ENCODE assay signal across 11 cellular contexts in genomic region chr17:8019665-8020064, GRCh38. TPM values are rescaled to one million over a fixed set of nuclear protein-coding genes. Genes with fewer than 3 reads are reported as not detected.
DNase-seq lines count a peak whose midpoint lies in the region; ATAC-seq and TF ChIP-seq lines count a peak whose summit lies in the region.
"Had no signal": no experiment of that assay in that cellular context is flagged by ENCODE, and none has a peak within 500 bp of the region (broad histone marks: within the 10 kb centered on the region; RNA-seq: fewer than 3 reads in every experiment).

No MANE protein-coding gene starts in this region.

- H3K27me3 ChIP-seq in HCT116 (ENCODE audit: insufficient read depth, low read length), result no peaks in the 10 kb centered on the region
- no peaks in the 10 kb centered on the region for H3K27me3 ChIP-seq in WERI-Rb-1 (ENCODE audit: insufficient read depth, low read depth, severe bottlenecking)
- H3K27me3 ChIP-seq in smooth muscle cell (ENCODE audit: low read depth), result peaks cover 9% of the 10 kb centered on the region
- no peaks in the 10 kb centered on the region for H3K27me3 ChIP-seq in BE2C

- no peak for TF ChIP-seq POLR2A in HCT116 (IDR thresholded peaks at IDR 0.05; ENCODE audit: borderline replicate concordance, extremely low read depth, insufficient read depth, insufficient read length)

- intact Hi-C loops in HCT116 (cut with micrococcal nuclease), result no loop called here

- no peaks in the 10 kb centered on the region for H3K36me3 ChIP-seq in HCT116 (ENCODE audit: control insufficient read depth in 1 of 2, insufficient read depth in 2 of 2, low read length in 2 of 2)
- H3K36me3 ChIP-seq in WERI-Rb-1, result no peaks in the 10 kb centered on the region
- H3K36me3 ChIP-seq in smooth muscle cell (ENCODE audit: low read depth), result no peaks in the 10 kb centered on the region
- H3K36me3 ChIP-seq in BE2C, result no peaks in the 10 kb centered on the region

- no peak overlapping the region for H3K4me3 ChIP-seq in HCT116 (replicated peaks in 1 of 2; ENCODE audit: low read depth in 1 of 2, low read length in 2 of 2)
- no peak overlapping the region for H3K4me3 ChIP-seq in WERI-Rb-1 (ENCODE audit: low read depth, low read length)
- H3K4me3 ChIP-seq in smooth muscle cell, result no peak overlapping the region
- H3K4me3 ChIP-seq in BE2C (ENCODE audit: low read depth, low read length), result no peak overlapping the region

- H3K9me2 ChIP-seq in HCT116 (ENCODE audit: insufficient read depth), result no peaks in the 10 kb centered on the region

- CTCF ChIA-PET in HCT116 (lab: Charles Lee), result interaction anchor here (1.5 to 3.6 kb wide), 2 partner anchors 22 to 38 kb away, joined by 6 to 28 read pairs; no protein-coding TSS in a partner anchor

- H2AFZ ChIP-seq in HCT116 (ENCODE audit: low read depth, low read length, poor library complexity, severe bottlenecking) (no peak overlapping the region), smooth muscle cell (ENCODE audit: low read depth) (no peak overlapping the region)

- ATAC-seq in HCT116, result no peak
- ATAC-seq in HG03095 (IDR thresholded peaks at IDR 0.05; ENCODE audit: unreplicated experiment), result no peak
- ATAC-seq: effector memory CD8-positive, alpha-beta T cell had no signal

- H3K79me2 ChIP-seq in HCT116 (ENCODE audit: insufficient read depth, low read length), result no peaks in the 10 kb centered on the region
- H3K79me2 ChIP-seq in smooth muscle cell (ENCODE audit: low read depth), result no peaks in the 10 kb centered on the region

- H3K4me2 ChIP-seq in HCT116 (ENCODE audit: low read length) (peak overlapping the region; percentile 56), smooth muscle cell (peak overlapping the region; percentile 21)

- POLR2A ChIA-PET in HCT116 (lab: Charles Lee), result no interaction called here

- TF ChIP-seq RAD21 in HCT116 (IDR thresholded peaks at IDR 0.05; ENCODE audit: low read depth), result no peak

- H3F3A ChIP-seq in smooth muscle cell (ENCODE audit: low read depth), result no peaks in the 10 kb centered on the region

- no peaks in the 10 kb centered on the region for H3K9me3 ChIP-seq in HCT116 (ENCODE audit: control insufficient read depth in 1 of 2, insufficient read depth in 1 of 2, low read depth in 1 of 2, low read length in 2 of 2)
- no peaks in the 10 kb centered on the region for H3K9me3 ChIP-seq in WERI-Rb-1 (ENCODE audit: severe bottlenecking)
- no peaks in the 10 kb centered on the region for H3K9me3 ChIP-seq in smooth muscle cell (replicated peaks; ENCODE audit: low read depth)
- no peaks in the 10 kb centered on the region for H3K9me3 ChIP-seq in BE2C

- no peak for DNase-seq in HCT116 (ENCODE audit: low read depth, low spot score)
- no peak for DNase-seq in WERI-Rb-1
- peak; percentile 42 for DNase-seq in iris pigment epithelial cell (ENCODE audit: low read depth)
- no peak for DNase-seq in smooth muscle cell (lab: John Stamatoyannopoulos, UW; ENCODE audit: unreplicated experiment)
- no peak for DNase-seq in BE2C
- no peak for DNase-seq in NCI-H82 (lab: John Stamatoyannopoulos, UW)
- DNase-seq: effector memory CD8-positive, alpha-beta T cell; NCI-H1105 treated with DMSO at 0.1 percent for 48 hours; SW 1271 had no signal

- RAD21 ChIA-PET in HCT116 (lab: Charles Lee; ENCODE audit: low non-redundant PET in 1 of 2, low total read pairs in 2 of 2, uncharacterized antibody in 2 of 2, unreplicated experiment in 2 of 2), result no interaction called here

- 70% methylated on average over 6 of the region's 6 CpGs for WGBS in smooth muscle cell (ENCODE audit: low lambda C conversion rate)

- TF ChIP-seq CTCF in HCT116 (IDR thresholded peaks at IDR 0.05 in 2 of 3, conservative IDR thresholded peaks at IDR 0.05 in 1 of 3; ENCODE audit: borderline replicate concordance in 1 of 3, insufficient read depth in 1 of 3, low read depth in 2 of 3, low read length in 2 of 3) (no peak), WERI-Rb-1 (IDR thresholded peaks at IDR 0.05; ENCODE audit: low read depth, low read length) (no peak), smooth muscle cell (IDR thresholded peaks at IDR 0.05; ENCODE audit: borderline replicate concordance, insufficient read depth, poor library complexity, severe bottlenecking) (no peak), BE2C (IDR thresholded peaks at IDR 0.05; ENCODE audit: low read depth, low read length) (no peak)

- H3K4me1 ChIP-seq in HCT116 (ENCODE audit: control insufficient read depth in 1 of 2, insufficient read depth in 2 of 2, low read length in 2 of 2) (peaks cover 8 to 45% of the 10 kb centered on the region in 2 experiments; a peak in 3 of 4 replicates), smooth muscle cell (ENCODE audit: low read depth) (peaks cover 15% of the 10 kb centered on the region), BE2C (no peaks in the 10 kb centered on the region; the same call in 1 of the 2 replicates)

- H4K20me1 ChIP-seq in HCT116 (ENCODE audit: insufficient read depth), result no peaks in the 10 kb centered on the region
- no peaks in the 10 kb centered on the region for H4K20me1 ChIP-seq in smooth muscle cell (ENCODE audit: low read depth)

- H3K27ac ChIP-seq in HCT116 (ENCODE audit: low read depth, low read length) (no peak overlapping the region), WERI-Rb-1 (peak overlapping the region; percentile 48; the same call in 1 of the 2 replicates), smooth muscle cell (ENCODE audit: low read depth) (no peak overlapping the region)

- H3K9ac ChIP-seq in HCT116 (ENCODE audit: low read length), result peak overlapping the region; percentile 23; the same call in 1 of the 2 replicates
- H3K9ac ChIP-seq in smooth muscle cell (ENCODE audit: low read depth), result no peak overlapping the region

- BruUV-seq in HCT116 (replicated peaks; lab: Mats Ljungman, UMichigan), result no TSS peak

TF ChIP-seq in HCT116, 20 proteins besides CTCF, POLR2A, EP300 and RAD21:
- TF ChIP-seq MAX (IDR thresholded peaks at IDR 0.05) (no peak), ZFX (IDR thresholded peaks at IDR 0.05) (no peak), REST (IDR thresholded peaks at IDR 0.05; ENCODE audit: low read depth) (no peak), ATF3 (IDR thresholded peaks at IDR 0.05) (no peak), SIN3A (IDR thresholded peaks at IDR 0.05; ENCODE audit: low read depth) (no peak), JUND (IDR thresholded peaks at IDR 0.05) (no peak), ZNF274 (IDR thresholded peaks at IDR 0.05; ENCODE audit: low read depth, low read length) (no peak), ELF1 (IDR thresholded peaks at IDR 0.05; ENCODE audit: borderline replicate concordance, low read depth) (no peak)

RNA-seq across cellular contexts. Expression of gene GUCY2D, which starts 17.2 kb away (rescaled TPM):
- total RNA-seq in HCT116 (2021; ENCODE audit: unreplicated experiment), result 1.4 TPM
- 1.1 and 2.9 TPM in 2 replicates for polyA plus RNA-seq in HCT116 (2012)
- total RNA-seq in smooth muscle cell, result 0.09 TPM in 1 of 2 replicates, not detected in the other
- polyA plus RNA-seq in smooth muscle cell, result 0.30 and 0.57 TPM in 2 replicates
- not detected for polyA plus RNA-seq in BE2C (2012; ENCODE audit: insufficient read depth, insufficient read length, low read depth)

RNA-seq across cellular contexts. Expression of gene ALOX15B, which starts 19.2 kb away (rescaled TPM):
- total RNA-seq in HCT116 (2021; ENCODE audit: unreplicated experiment), result 0.30 TPM
- 0.01 and 0.07 TPM in 2 replicates for polyA plus RNA-seq in HCT116 (2012)
- total RNA-seq in smooth muscle cell, result 0.18 and 0.27 TPM in 2 replicates
- 0.69 and 1.1 TPM in 2 replicates for polyA plus RNA-seq in smooth muscle cell
- polyA plus RNA-seq in BE2C (2012; ENCODE audit: insufficient read depth, insufficient read length, low read depth), result 0.25 TPM
- polyA plus RNA-seq: neural cell had no signal
